ENCODE assay signal across 10 cellular contexts in the genomic region with DNA sequence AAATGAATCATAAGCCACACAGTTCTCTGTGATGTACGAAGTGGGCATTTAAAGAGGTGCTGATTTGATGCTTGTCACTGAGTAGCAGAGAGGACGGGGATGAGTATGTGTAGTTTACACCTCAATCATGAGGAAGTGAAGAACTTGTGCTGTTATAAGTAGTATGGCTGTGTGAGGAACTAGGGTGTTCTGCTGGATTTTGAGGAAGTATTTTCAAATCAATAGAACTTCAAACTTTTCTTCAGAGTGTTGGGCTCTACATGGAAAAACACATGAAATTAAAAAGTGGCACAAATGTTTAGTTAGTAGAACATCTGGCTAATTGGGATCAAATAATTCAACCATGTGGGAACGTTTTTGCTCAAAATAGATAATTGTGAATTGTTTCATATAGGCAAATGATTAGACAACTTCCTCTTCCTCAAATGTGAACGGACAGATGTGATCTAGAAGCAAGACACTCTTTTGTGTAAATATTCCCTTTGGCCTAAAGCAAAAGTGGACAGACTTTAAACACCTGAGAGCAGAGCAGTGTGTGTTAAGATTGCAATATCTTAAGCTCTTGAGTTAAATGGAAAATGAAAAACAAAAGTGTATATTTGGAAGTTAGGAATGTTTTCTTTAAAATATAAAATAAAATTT.
A peak's percentile ranks its signal among the peaks of the same experiment; 100 is the strongest.
DNase-seq lines count a peak whose midpoint lies in the region; ATAC-seq and TF ChIP-seq lines count a peak whose summit lies in the region.
"Had no signal": no experiment of that assay in that cellular context is flagged by ENCODE, and none has a peak within 500 bp of the region (broad histone marks: within the 10 kb centered on the region; RNA-seq: fewer than 3 reads in every experiment).

No MANE protein-coding gene starts in this region.

- H3K27me3 ChIP-seq in Karpas-422 (ENCODE audit: low read length) (no peaks in the 10 kb centered on the region), neural progenitor cell (no peaks in the 10 kb centered on the region)
- H3K27me3 ChIP-seq in CD8-positive, alpha-beta T cell (ENCODE audit: insufficient read depth, low read length): no peaks in the 10 kb centered on the region

- peak; percentile 70 for ATAC-seq in GM18870 (IDR thresholded peaks at IDR 0.05; ENCODE audit: unreplicated experiment)
- ATAC-seq in HG02759 (IDR thresholded peaks at IDR 0.05; ENCODE audit: unreplicated experiment): peak; percentile 60
- ATAC-seq in CD8-positive, alpha-beta T cell: no peak

- CTCF ChIA-PET in CD8-positive, alpha-beta T cell (lab: Charles Lee): no interaction called here

- no peaks in the 10 kb centered on the region for H3K36me3 Mint-ChIP-seq in neural progenitor cell
- H3K36me3 Mint-ChIP-seq in activated CD4-positive, alpha-beta T cell treated with anti-CD3 and anti-CD28 coated beads, Interleukin-2, amount 10 ng/mL, durations not matched to agents 24 days and 14 days (ENCODE audit: low read depth): no peaks in the 10 kb centered on the region
- H3K36me3 Mint-ChIP-seq in CD8-positive, alpha-beta T cell: no peaks in the 10 kb centered on the region
- H3K36me3 Mint-ChIP-seq in activated T-cell treated with anti-CD3 and anti-CD28 coated beads, Interleukin-2, amount 50 U/mL, for 24 hours (ENCODE audit: low read depth): no peaks in the 10 kb centered on the region

- H3K27me3 Mint-ChIP-seq in neural progenitor cell (ENCODE audit: insufficient read depth, low read depth): no peaks in the 10 kb centered on the region
- H3K27me3 Mint-ChIP-seq in activated CD4-positive, alpha-beta T cell treated with anti-CD3 and anti-CD28 coated beads, Interleukin-2, amount 10 ng/mL, durations not matched to agents 24 days and 14 days: no peaks in the 10 kb centered on the region
- no peaks in the 10 kb centered on the region for H3K27me3 Mint-ChIP-seq in CD8-positive, alpha-beta T cell (ENCODE audit: low read depth)
- H3K27me3 Mint-ChIP-seq in activated T-cell treated with anti-CD3 and anti-CD28 coated beads, Interleukin-2, amount 50 U/mL, for 24 hours: no peaks in the 10 kb centered on the region
- H3K27me3 Mint-ChIP-seq: activated CD8-positive, alpha-beta T cell treated with anti-CD3 and anti-CD28 coated beads for 36 hours; central memory CD8-positive, alpha-beta T cell had no signal

- H3K4me3 ChIP-seq in Karpas-422 (ENCODE audit: low read length) (peak overlapping the region; percentile 0; the same call in 1 of the 2 replicates), neural progenitor cell (no peak overlapping the region)
- no peak overlapping the region for H3K4me3 ChIP-seq in CD8-positive, alpha-beta T cell (ENCODE audit: low read depth, low read length)

- no peaks in the 10 kb centered on the region for H3K9me3 Mint-ChIP-seq in neural progenitor cell
- no peaks in the 10 kb centered on the region for H3K9me3 Mint-ChIP-seq in activated CD4-positive, alpha-beta T cell treated with anti-CD3 and anti-CD28 coated beads, Interleukin-2, amount 10 ng/mL, durations not matched to agents 24 days and 14 days
- H3K9me3 Mint-ChIP-seq in CD8-positive, alpha-beta T cell: no peaks in the 10 kb centered on the region
- H3K9me3 Mint-ChIP-seq in activated T-cell treated with anti-CD3 and anti-CD28 coated beads, Interleukin-2, amount 50 U/mL, for 24 hours: peaks cover 2% of the 10 kb centered on the region
- H3K9me3 Mint-ChIP-seq: activated CD8-positive, alpha-beta T cell treated with anti-CD3 and anti-CD28 coated beads for 36 hours had no signal

- H3K36me3 ChIP-seq in Karpas-422 (ENCODE audit: insufficient read depth, low read length) (no peaks in the 10 kb centered on the region), neural progenitor cell (no peaks in the 10 kb centered on the region)
- no peaks in the 10 kb centered on the region for H3K36me3 ChIP-seq in CD8-positive, alpha-beta T cell (ENCODE audit: insufficient read depth, low read length)

- no peak overlapping the region for H3K4me3 Mint-ChIP-seq in neural progenitor cell
- no peak overlapping the region for H3K4me3 Mint-ChIP-seq in activated CD4-positive, alpha-beta T cell treated with anti-CD3 and anti-CD28 coated beads, Interleukin-2, amount 10 ng/mL, durations not matched to agents 24 days and 14 days
- H3K4me3 Mint-ChIP-seq in CD8-positive, alpha-beta T cell: no peak overlapping the region
- H3K4me3 Mint-ChIP-seq in activated T-cell treated with anti-CD3 and anti-CD28 coated beads, Interleukin-2, amount 50 U/mL, for 24 hours: no peak overlapping the region
- H3K4me3 Mint-ChIP-seq: activated CD8-positive, alpha-beta T cell treated with anti-CD3 and anti-CD28 coated beads for 36 hours; central memory CD8-positive, alpha-beta T cell had no signal

- peaks cover 2% of the 10 kb centered on the region for H3K4me1 Mint-ChIP-seq in neural progenitor cell
- no peaks in the 10 kb centered on the region for H3K4me1 Mint-ChIP-seq in activated CD4-positive, alpha-beta T cell treated with anti-CD3 and anti-CD28 coated beads, Interleukin-2, amount 10 ng/mL, durations not matched to agents 24 days and 14 days
- H3K4me1 Mint-ChIP-seq in CD8-positive, alpha-beta T cell (ENCODE audit: low read depth): no peaks in the 10 kb centered on the region
- H3K4me1 Mint-ChIP-seq in activated T-cell treated with anti-CD3 and anti-CD28 coated beads, Interleukin-2, amount 50 U/mL, for 24 hours (ENCODE audit: low read depth): no peaks in the 10 kb centered on the region
- H3K4me1 Mint-ChIP-seq: central memory CD8-positive, alpha-beta T cell had no signal

- H3K9ac ChIP-seq in Karpas-422 (ENCODE audit: low read length): peak overlapping the region; percentile 6
- H3K9ac ChIP-seq in neural progenitor cell: no peak overlapping the region

- H2AFZ ChIP-seq in Karpas-422 (ENCODE audit: low read length) (peak overlapping the region; percentile 95), neural progenitor cell (replicated peaks) (peak overlapping the region; percentile 12)

- peak overlapping the region; percentile 63 for H3K4me2 ChIP-seq in Karpas-422 (ENCODE audit: low read depth, low read length, poor library complexity, severe bottlenecking)
- H3K4me2 ChIP-seq in neural progenitor cell: no peak overlapping the region

- H3K9me3 ChIP-seq in Karpas-422 (ENCODE audit: low read length): no peaks in the 10 kb centered on the region
- H3K9me3 ChIP-seq in neural progenitor cell (ENCODE audit: low read depth): no peaks in the 10 kb centered on the region
- H3K9me3 ChIP-seq in CD8-positive, alpha-beta T cell (ENCODE audit: low read length): no peaks in the 10 kb centered on the region

- no peaks in the 10 kb centered on the region for H4K20me1 ChIP-seq in Karpas-422 (ENCODE audit: insufficient read depth, low read depth, low read length)
- no peaks in the 10 kb centered on the region for H4K20me1 ChIP-seq in neural progenitor cell (ENCODE audit: low read depth)

- no peaks in the 10 kb centered on the region for H3K9me2 ChIP-seq in Karpas-422 (replicated peaks; ENCODE audit: insufficient read depth, low read length)

- H3K27ac Mint-ChIP-seq in neural progenitor cell: no peak overlapping the region
- no peak overlapping the region for H3K27ac Mint-ChIP-seq in activated CD4-positive, alpha-beta T cell treated with anti-CD3 and anti-CD28 coated beads, Interleukin-2, amount 10 ng/mL, durations not matched to agents 24 days and 14 days
- no peak overlapping the region for H3K27ac Mint-ChIP-seq in CD8-positive, alpha-beta T cell
- no peak overlapping the region for H3K27ac Mint-ChIP-seq in activated T-cell treated with anti-CD3 and anti-CD28 coated beads, Interleukin-2, amount 50 U/mL, for 24 hours
- H3K27ac Mint-ChIP-seq: activated CD8-positive, alpha-beta T cell treated with anti-CD3 and anti-CD28 coated beads for 36 hours had no signal

- H3K79me2 ChIP-seq in Karpas-422 (ENCODE audit: low read length): no peaks in the 10 kb centered on the region
- H3K79me2 ChIP-seq in neural progenitor cell (ENCODE audit: low read depth): no peaks in the 10 kb centered on the region

- H3K4me1 ChIP-seq in Karpas-422 (ENCODE audit: low read length): peaks cover 35% of the 10 kb centered on the region
- no peaks in the 10 kb centered on the region for H3K4me1 ChIP-seq in neural progenitor cell
- no peaks in the 10 kb centered on the region for H3K4me1 ChIP-seq in CD8-positive, alpha-beta T cell (ENCODE audit: insufficient read depth, low read length)

- no peaks in the 10 kb centered on the region for H3F3A ChIP-seq in neural progenitor cell (ENCODE audit: low read depth)

- no peak for TF ChIP-seq CTCF in neural progenitor cell (IDR thresholded peaks at IDR 0.05)
- no peak for TF ChIP-seq CTCF in CD8-positive, alpha-beta T cell (IDR thresholded peaks at IDR 0.05)

- peak; percentile 86 for DNase-seq in Karpas-422
- no peak for DNase-seq in neural progenitor cell (ENCODE audit: low spot score)
- no peak for DNase-seq in activated CD4-positive, alpha-beta T cell treated with anti-CD3 and anti-CD28 coated beads, Interleukin-2, amount 10 ng/mL, durations not matched to agents 24 days and 14 days
- no peak for DNase-seq in CD8-positive, alpha-beta T cell
- no peak for DNase-seq in NCI-H1105 treated with DMSO at 0.1 percent for 48 hours (lab: John Stamatoyannopoulos, UW)
- DNase-seq in activated T-cell treated with anti-CD3 and anti-CD28 coated beads, Interleukin-2, amount 50 U/mL, for 24 hours: no peak
- DNase-seq: activated CD8-positive, alpha-beta T cell treated with anti-CD3 and anti-CD28 coated beads for 36 hours had no signal

- peak overlapping the region; percentile 85 for H3K27ac ChIP-seq in Karpas-422 (ENCODE audit: low read length)
- no peak overlapping the region for H3K27ac ChIP-seq in neural progenitor cell
- no peak overlapping the region for H3K27ac ChIP-seq in CD8-positive, alpha-beta T cell (ENCODE audit: low read depth, low read length)

- intact Hi-C loops in activated CD4-positive, alpha-beta T cell treated with anti-CD3 and anti-CD28 coated beads, Interleukin-2, amount 10 ng/mL, durations not matched to agents 24 days and 14 days (cut with micrococcal nuclease): no loop called here
- intact Hi-C loops in CD8-positive, alpha-beta T cell (cut with DNase I, micrococcal nuclease): no loop called here

- POLR2A ChIA-PET in CD8-positive, alpha-beta T cell (lab: Charles Lee): no interaction called here
